Comparison of ENCODE assay signal across 26 cellular contexts in the genomic region with DNA sequence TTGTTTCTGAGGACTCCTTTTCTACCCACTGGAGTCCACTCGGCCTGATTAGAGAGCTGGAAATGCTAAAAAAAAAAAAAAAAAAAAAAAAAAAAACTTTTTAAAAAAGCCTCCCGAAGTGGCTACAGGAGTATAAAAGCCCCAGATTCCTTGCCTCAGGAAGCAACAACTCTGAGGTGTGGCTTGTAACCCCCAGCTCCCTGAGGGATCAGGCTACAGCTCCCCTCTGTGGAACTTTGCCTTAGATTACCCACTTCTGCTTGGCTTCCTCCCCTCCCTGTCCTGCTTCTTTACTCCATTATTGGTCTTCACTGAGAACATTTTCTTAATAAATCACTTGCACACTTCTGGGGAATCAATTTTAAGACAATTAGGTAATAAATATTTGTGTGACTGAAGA. TPM values are rescaled to one million over a fixed set of nuclear protein-coding genes. Genes with fewer than 3 reads are reported as not detected.
"Had no signal": no experiment of that assay in that cellular context is flagged by ENCODE, and none has a peak within 500 bp of the region (broad histone marks: within the 10 kb centered on the region; RNA-seq: fewer than 3 reads in every experiment).

No MANE protein-coding gene starts in this region.

- H2AFZ ChIP-seq: hepatocyte had no signal

- H3K27me3 ChIP-seq: esophagus muscularis mucosa, foreskin keratinocyte, gastroesophageal sphincter, heart left ventricle, hepatocyte, left lung had no signal

- H3K4me1 ChIP-seq: esophagus muscularis mucosa, gastroesophageal sphincter, heart left ventricle, left lung, lower lobe of right lung had no signal

- H3K4me3 ChIP-seq: coronary artery, dorsolateral prefrontal cortex, esophagus muscularis mucosa, gastroesophageal sphincter, heart left ventricle, hepatocyte, left lung, lower lobe of right lung, mucosa of descending colon had no signal

- H3K9me3 ChIP-seq: esophagus muscularis mucosa, gastroesophageal sphincter, left lung, lower lobe of right lung, mucosa of descending colon had no signal

- H3K27ac Mint-ChIP-seq: mesothelial cell of epicardium had no signal

- H3K4me2 ChIP-seq: hepatocyte had no signal

- H3K36me3 ChIP-seq: esophagus muscularis mucosa, gastroesophageal sphincter, heart left ventricle, left lung, lower lobe of right lung had no signal

- H3K79me2 ChIP-seq: hepatocyte had no signal

- DNase-seq: dermis blood vessel endothelial cell; dorsolateral prefrontal cortex; effector CD4-positive, alpha-beta T cell; effector memory CD4-positive, alpha-beta T cell; foreskin keratinocyte; heart left ventricle; hypothalamus; left cardiac atrium; left lung; left ventricle myocardium superior; lower lobe of right lung; mesenchymal stem cell; mucosa of descending colon had no signal

- H3K4me3 Mint-ChIP-seq: mesothelial cell of epicardium had no signal

- H3K27ac ChIP-seq: coronary artery, dorsolateral prefrontal cortex, esophagus muscularis mucosa, foreskin keratinocyte, gastroesophageal sphincter, heart left ventricle, hepatocyte, left lung, lower lobe of right lung had no signal

- ATAC-seq: foreskin keratinocyte, gastroesophageal sphincter, heart left ventricle, left cardiac atrium, left lung, left ventricle myocardium superior, lower lobe of right lung, mucosa of descending colon had no signal

RNA-seq across cellular contexts. Expression of a gene that starts 49.7 kb away (rescaled TPM):
- total RNA-seq: dermis blood vessel endothelial cell, endothelial cell of umbilical vein, epithelial cell of proximal tubule, fibroblast of villous mesenchyme, foreskin keratinocyte, kidney epithelial cell, left cardiac atrium, left ventricle myocardium superior, lower leg skin, lower lobe of right lung, lung microvascular endothelial cell, mesenteric fat pad, mucosa of descending colon had no signal
- polyA plus RNA-seq: endothelial cell of umbilical vein, foreskin keratinocyte, hepatocyte, keratinocyte had no signal
